In the genomic region with DNA sequence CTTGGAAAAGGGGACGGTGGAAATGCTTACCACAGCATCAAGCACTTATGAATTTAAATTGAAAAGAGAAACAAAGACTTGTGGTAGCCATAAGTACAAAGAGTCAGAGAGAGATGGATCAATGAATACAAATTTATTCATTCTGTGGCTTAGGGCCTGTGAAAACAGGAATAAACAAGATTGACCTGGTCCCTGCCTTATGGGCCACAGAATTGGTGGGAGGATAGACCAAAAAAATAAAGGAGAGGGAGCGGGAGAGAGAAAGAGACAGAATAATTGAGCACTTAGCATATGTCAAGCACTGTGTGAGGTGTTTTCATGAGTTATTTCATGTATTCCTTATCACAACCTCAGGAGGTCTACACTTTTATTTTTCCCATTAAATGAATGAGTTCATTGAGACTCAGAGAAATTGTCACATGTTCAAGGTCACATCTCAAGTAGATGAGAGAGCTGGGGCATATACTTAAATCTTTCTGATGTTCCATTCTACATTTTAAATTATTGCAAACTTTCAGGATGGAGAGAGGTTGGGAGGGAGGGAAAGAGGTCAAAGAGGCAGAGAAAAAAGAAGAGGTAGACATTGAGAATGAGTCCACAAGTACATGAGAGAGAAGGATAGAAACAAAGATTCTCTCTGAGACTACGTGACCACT, we compare ENCODE assay signal across 20 cellular contexts.
"Had no signal": no experiment of that assay in that cellular context is flagged by ENCODE, and none has a peak within 500 bp of the region (broad histone marks: within the 10 kb centered on the region; RNA-seq: fewer than 3 reads in every experiment).

No MANE protein-coding gene starts in this region.

- H3K9me3 ChIP-seq: heart right ventricle, mucosa of descending colon, neutrophil, right atrium auricular region, sigmoid colon, stomach, thoracic aorta, transverse colon had no signal

- FAIRE-seq: frontal cortex, islet of Langerhans had no signal

- H3K27me3 ChIP-seq: dorsolateral prefrontal cortex, heart right ventricle, neutrophil, right atrium auricular region, sigmoid colon, stomach, transverse colon had no signal

- H3K27ac ChIP-seq: dorsolateral prefrontal cortex, heart right ventricle, neutrophil, right atrium auricular region, sigmoid colon, skin epidermis, stomach, thoracic aorta, transverse colon had no signal

- H3K4me3 ChIP-seq: dorsolateral prefrontal cortex, heart right ventricle, mucosa of descending colon, right atrium auricular region, sigmoid colon, skin epidermis, stomach, thoracic aorta, transverse colon had no signal

- H3K4me1 ChIP-seq: heart right ventricle, right atrium auricular region, sigmoid colon, stomach, transverse colon had no signal

- DNase-seq: cortex of kidney; dorsolateral prefrontal cortex; effector CD8-positive, alpha-beta T cell; heart right ventricle; hypothalamus; kidney glomerular epithelial cell; mucosa of descending colon; naive thymus-derived CD8-positive, alpha-beta T cell; posterior cingulate gyrus; sigmoid colon; stimulated activated naive CD4-positive, alpha-beta T cell; stomach; substantia nigra; transverse colon had no signal

- ATAC-seq: heart right ventricle; mucosa of descending colon; naive thymus-derived CD8-positive, alpha-beta T cell had no signal

- H3K36me3 ChIP-seq: neutrophil, transverse colon had no signal
